Comparison of ENCODE assay signal across 28 cellular contexts in genomic region chr1:8063298-8064068, GRCh38. TPM values are rescaled to one million over a fixed set of nuclear protein-coding genes. Genes with fewer than 3 reads are reported as not detected.
DNase-seq lines count a peak whose midpoint lies in the region; ATAC-seq and TF ChIP-seq lines count a peak whose summit lies in the region.
"Had no signal": no experiment of that assay in that cellular context is flagged by ENCODE, and none has a peak within 500 bp of the region (broad histone marks: within the 10 kb centered on the region; RNA-seq: fewer than 3 reads in every experiment).

No MANE protein-coding gene starts in this region.

- 52% methylated on average over 7 of the region's 7 CpGs for WGBS in prostate gland
- 75% methylated on average over 7 of the region's 7 CpGs for WGBS in suprapubic skin
- 58 to 69% methylated on average over 7 of the region's 7 CpGs for WGBS in lower leg skin, 2 donors

- H3K4me3 ChIP-seq in prostate gland (no peak overlapping the region), suprapubic skin (no peak overlapping the region), lower leg skin (ENCODE audit: low read depth, poor library complexity, severe bottlenecking) (no peak overlapping the region)
- H3K4me3 ChIP-seq: BLaER1, ovary, SJSA1, tibial nerve had no signal

- H3K27me3 ChIP-seq in prostate gland (replicated peaks; ENCODE audit: insufficient read depth) (no peaks in the 10 kb centered on the region), suprapubic skin (no peaks in the 10 kb centered on the region)
- H3K27me3 ChIP-seq: BLaER1, ovary, SJSA1, tibial nerve had no signal

- TF ChIP-seq EP300 in suprapubic skin (IDR thresholded peaks at IDR 0.05), result no peak

- H3K9me3 ChIP-seq in prostate gland, result no peaks in the 10 kb centered on the region
- H3K9me3 ChIP-seq in suprapubic skin, result no peaks in the 10 kb centered on the region
- H3K9me3 ChIP-seq: BLaER1, ovary, SJSA1, tibial nerve had no signal

- TF ChIP-seq CTCF in prostate gland (IDR thresholded peaks at IDR 0.05) (no peak), suprapubic skin (IDR thresholded peaks at IDR 0.05) (no peak), lower leg skin (IDR thresholded peaks at IDR 0.05) (no peak)

- peaks cover 12% of the 10 kb centered on the region for H3K4me1 ChIP-seq in prostate gland (replicated peaks)
- H3K4me1 ChIP-seq in suprapubic skin, result peaks cover 16% of the 10 kb centered on the region
- H3K4me1 ChIP-seq: BLaER1 had no signal

- ATAC-seq in left ventricle myocardium superior, result peak; percentile 48
- ATAC-seq: naive thymus-derived CD4-positive, alpha-beta T cell; stimulated activated effector memory CD8-positive, alpha-beta T cell treated with anti-CD3 and anti-CD28 coated beads, Interleukin-12 subunit alpha, Interleukin-12 subunit beta, amount 100 ng/mL, for 72 hours had no signal

- DNase-seq in left ventricle myocardium superior (no peak), cardiac septum (ENCODE audit: low spot score) (no peak), iPS-NIHi7 (ENCODE audit: extremely low spot score) (peak; percentile 17), prostate gland (ENCODE audit: low spot score) (no peak), suprapubic skin (ENCODE audit: low spot score in 2 of 2) (no peak), lower leg skin (ENCODE audit: low spot score in 2 of 2) (no peak), G401 (ENCODE audit: low spot score) (no peak)
- DNase-seq in stimulated activated CD4-positive, alpha-beta T cell treated with anti-CD3 and anti-CD28 coated beads, Interleukin-12 subunit alpha, Interleukin-12 subunit beta, amount 100 ng/mL, for 4 hours, result no peak
- DNase-seq: ACHN; activated CD4-positive, alpha-beta T cell treated with anti-CD3 and anti-CD28 coated beads, Interleukin-2, amount 50 U/mL, for 1 hour; activated naive CD8-positive, alpha-beta T cell treated with anti-CD3 and anti-CD28 coated beads, Interleukin-2, amount 10 ng/mL, durations not matched to agents 7 days and 5 days; effector CD8-positive, alpha-beta T cell; erythroblast; foreskin melanocyte; HFFc6; hypothalamus; mammary epithelial cell; naive thymus-derived CD4-positive, alpha-beta T cell; NCI-H1048; NCI-H1930; NCI-H2227 treated with DMSO at 0.1 percent for 48 hours; NCI-H748 treated with DMSO at 0.1 percent for 48 hours; ovary; T-helper 2 cell had no signal

- H3K36me3 ChIP-seq in prostate gland, result no peaks in the 10 kb centered on the region
- no peaks in the 10 kb centered on the region for H3K36me3 ChIP-seq in suprapubic skin
- H3K36me3 ChIP-seq: BLaER1, ovary, SJSA1, tibial nerve had no signal

- peak overlapping the region; percentile 1 to 81 for H3K27ac ChIP-seq in prostate gland
- H3K27ac ChIP-seq in suprapubic skin, result no peak overlapping the region
- H3K27ac ChIP-seq: BLaER1, ovary, SJSA1, tibial nerve had no signal

- intact Hi-C loops in left ventricle myocardium superior (cut with micrococcal nuclease) (no loop called here), cardiac septum (cut with DNase I) (no loop called here), prostate gland (cut with DNase I) (no loop called here), lower leg skin (cut with DNase I; ENCODE audit: low total_unique reads) (no loop called here)

- TF ChIP-seq POLR2A in prostate gland (IDR thresholded peaks at IDR 0.05) (no peak), suprapubic skin (IDR thresholded peaks at IDR 0.05) (no peak), lower leg skin (IDR thresholded peaks at IDR 0.05) (no peak)

- in situ Hi-C loops in G401 (cut with HindIII; ENCODE audit: low sequenced_read_pairs), result no loop called here

RNA-seq across cellular contexts. Expression of gene ERRFI1, which starts 37.4 kb away (rescaled TPM):
- total RNA-seq in left ventricle myocardium superior (10.2 TPM), cardiac septum (8.2 TPM), prostate gland (10 to 100 TPM; 58.1 to 60.4 TPM), suprapubic skin (100 to 1,000 TPM; 128 to 312 (median 262) TPM), lower leg skin (100 to 1,000 TPM in 3 of 4 donors, 10 to 100 TPM in 1; 93.6 to 566 (median 163) TPM)
- total RNA-seq in G401 (2014; rRNA removed; shearing (Covaris generic)), result 165 and 229 TPM in 2 replicates
